In the genomic region with DNA sequence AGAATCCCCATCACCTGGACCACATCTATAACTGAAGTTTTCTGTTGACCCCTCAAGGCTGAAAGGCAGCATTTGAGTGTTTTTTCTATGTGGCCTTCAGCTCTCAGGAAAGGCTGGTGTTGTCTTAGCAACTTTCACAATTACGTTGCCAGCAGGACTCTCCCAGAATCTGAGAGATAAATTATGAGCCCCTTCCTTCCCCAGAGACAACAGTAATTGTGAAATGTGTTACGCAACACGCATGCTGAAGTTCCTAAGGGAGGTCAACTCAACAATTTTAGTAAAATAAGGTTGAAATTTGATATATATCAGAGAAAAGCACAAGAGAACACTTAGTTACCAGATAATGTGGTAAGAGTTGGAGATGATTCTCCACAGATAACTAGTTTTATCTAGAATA, we compare ENCODE assay signal across 17 cellular contexts.
DNase-seq lines count a peak whose midpoint lies in the region; ATAC-seq and TF ChIP-seq lines count a peak whose summit lies in the region.
"Had no signal": no experiment of that assay in that cellular context is flagged by ENCODE, and none has a peak within 500 bp of the region (broad histone marks: within the 10 kb centered on the region; RNA-seq: fewer than 3 reads in every experiment).

No MANE protein-coding gene starts in this region.

- peak; percentile 28 for DNase-seq in HEK293T (ENCODE audit: extremely low spot score)
- DNase-seq in NOMO-1 treated with dmso at 0.1 percent for 144 hours (lab: John Stamatoyannopoulos, UW; ENCODE audit: unreplicated experiment), result peak; percentile 47
- DNase-seq in fibroblast of the conjunctiva (ENCODE audit: low read depth), result peak; percentile 55
- DNase-seq in testis, result peak; percentile 22
- no peak for DNase-seq in NCI-H2171 treated with DMSO at 0.1 percent for 48 hours (lab: John Stamatoyannopoulos, UW)
- DNase-seq in left lobe of liver (ENCODE audit: low spot score), result no peak
- DNase-seq: activated CD8-positive, alpha-beta memory T cell treated with anti-CD3 and anti-CD28 coated beads, Interleukin-2, amount 50 U/mL, for 4 hours; Calu3; islet precursor cell; MM.1S; NCI-H526 treated with DMSO at 0.1 percent for 48 hours; SK-N-SH had no signal

- POLR2A ChIA-PET in HEK293T (lab: Yijun Ruan, JAX), result no interaction called here

- no peak for ATAC-seq in HG03342 (IDR thresholded peaks at IDR 0.05; ENCODE audit: unreplicated experiment)
- ATAC-seq in GM21737 (IDR thresholded peaks at IDR 0.05; ENCODE audit: unreplicated experiment), result no peak
- ATAC-seq in left lobe of liver, result no peak
- ATAC-seq: activated naive CD4-positive, alpha-beta T cell treated with anti-CD3 and anti-CD28 coated beads, Interleukin-2, amount 50 U/mL, for 72 hours; WTC11 had no signal

- WGBS in testis, 2 donors, result 55 to 60% methylated on average over 3 of the region's 3 CpGs

- no peaks in the 10 kb centered on the region for H3K4me1 ChIP-seq in testis

- no peaks in the 10 kb centered on the region for H3K27me3 ChIP-seq in testis

- intact Hi-C loops in testis (cut with DNase I; ENCODE audit: low total_unique reads), result no loop called here

- TF ChIP-seq POLR2A in testis (IDR thresholded peaks at IDR 0.05), result no peak

- no peak overlapping the region for H3K4me3 ChIP-seq in testis
- H3K4me3 ChIP-seq: thoracic aorta had no signal

- H3K9me3 ChIP-seq in testis, result no peaks in the 10 kb centered on the region
- H3K9me3 ChIP-seq: SK-N-SH, thoracic aorta had no signal

- CTCF ChIA-PET in HEK293T (lab: Yijun Ruan, JAX), result no interaction called here

- no peak overlapping the region for H3K27ac ChIP-seq in testis
- H3K27ac ChIP-seq: thoracic aorta had no signal

- no peak for TF ChIP-seq CTCF in testis (IDR thresholded peaks at IDR 0.05)

- H3K36me3 ChIP-seq in testis (ENCODE audit: low read depth, missing control alignments), result no peaks in the 10 kb centered on the region
- H3K36me3 ChIP-seq: thoracic aorta had no signal

TF ChIP-seq in HEK293T, 16 proteins besides CTCF, POLR2A, EP300 and RAD21:
- TF ChIP-seq, protein P1, sequence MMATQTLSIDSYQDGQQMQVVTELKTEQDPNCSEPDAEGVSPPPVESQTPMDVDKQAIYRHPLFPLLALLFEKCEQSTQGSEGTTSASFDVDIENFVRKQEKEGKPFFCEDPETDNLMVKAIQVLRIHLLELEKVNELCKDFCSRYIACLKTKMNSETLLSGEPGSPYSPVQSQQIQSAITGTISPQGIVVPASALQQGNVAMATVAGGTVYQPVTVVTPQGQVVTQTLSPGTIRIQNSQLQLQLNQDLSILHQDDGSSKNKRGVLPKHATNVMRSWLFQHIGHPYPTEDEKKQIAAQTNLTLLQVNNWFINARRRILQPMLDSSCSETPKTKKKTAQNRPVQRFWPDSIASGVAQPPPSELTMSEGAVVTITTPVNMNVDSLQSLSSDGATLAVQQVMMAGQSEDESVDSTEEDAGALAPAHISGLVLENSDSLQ (IDR thresholded peaks at IDR 0.05), result peak; percentile 87
- TF ChIP-seq LEF1 (IDR thresholded peaks at IDR 0.05; ENCODE audit: borderline replicate concordance) (no peak), BHLHE40 (IDR thresholded peaks at IDR 0.05; ENCODE audit: borderline replicate concordance) (no peak)

Comparison
In these comparisons a context has a peak if more than half of its experiments do, and no peak if none do; other contexts are left out.
1. DNase-seq: peak in HEK293T (single experiment), NOMO-1 treated with dmso at 0.1 percent for 144 hours (single experiment), fibroblast of the conjunctiva (single experiment) and testis (single experiment); none in NCI-H2171 treated with DMSO at 0.1 percent for 48 hours (single experiment) and left lobe of liver (single experiment).